In genomic region chr18:6010284-6010683, GRCh38 we compare ENCODE assay signal across 25 cellular contexts.
"Had no signal": no experiment of that assay in that cellular context is flagged by ENCODE, and none has a peak within 500 bp of the region (broad histone marks: within the 10 kb centered on the region; RNA-seq: fewer than 3 reads in every experiment).

No MANE protein-coding gene starts in this region.

- H2AFZ ChIP-seq: parathyroid adenoma had no signal

- ATAC-seq: activated CD4-positive, CD25-positive, alpha-beta regulatory T cell treated with anti-CD3 and anti-CD28 coated beads, Interleukin-2, amount 50 U/mL, for 24 hours; activated CD8-positive, alpha-beta T cell treated with anti-CD3 and anti-CD28 coated beads, Interleukin-2, amount 10 ng/mL, durations not matched to agents 7 days and 5 days; effector memory CD8-positive, alpha-beta T cell; gastroesophageal sphincter; heart right ventricle; left colon; right cardiac atrium; stimulated activated naive CD8-positive, alpha-beta T cell treated with anti-CD3 and anti-CD28 coated beads, Interleukin-15, amount 100 ng/mL, for 72 hours; T-cell had no signal

- H3K4me1 Mint-ChIP-seq: activated naive CD4-positive, alpha-beta T cell treated with anti-CD3 and anti-CD28 coated beads, Interleukin-2, amount 50 U/mL, for 24 hours; central memory CD8-positive, alpha-beta T cell; memory B cell; nephron; stimulated activated naive CD8-positive, alpha-beta T cell treated with anti-CD3 and anti-CD28 coated beads, Interleukin-15, amount 100 ng/mL, for 72 hours; T-cell had no signal

- H3K9ac ChIP-seq: parathyroid adenoma had no signal

- H3K36me3 Mint-ChIP-seq: activated naive CD4-positive, alpha-beta T cell treated with anti-CD3 and anti-CD28 coated beads, Interleukin-2, amount 50 U/mL, for 24 hours; memory B cell; T-cell had no signal

- H3K4me1 ChIP-seq: ascending aorta, breast epithelium, colonic mucosa, gastroesophageal sphincter, tibial nerve had no signal

- H3K27ac Mint-ChIP-seq: activated CD8-positive, alpha-beta T cell treated with anti-CD3 and anti-CD28 coated beads, Interleukin-2, amount 10 ng/mL, durations not matched to agents 7 days and 5 days; activated naive CD4-positive, alpha-beta T cell treated with anti-CD3 and anti-CD28 coated beads, Interleukin-2, amount 50 U/mL, for 24 hours; effector memory CD8-positive, alpha-beta T cell; memory B cell; nephron; stimulated activated naive CD8-positive, alpha-beta T cell treated with anti-CD3 and anti-CD28 coated beads, Interleukin-15, amount 100 ng/mL, for 72 hours; T-cell; T-helper 2 cell treated with Interferon-gamma antibody and Interleukin-4, amounts not matched to agents 5 μg/mL and 100 μg/mL, for 36 hours had no signal

- H3K27me3 Mint-ChIP-seq: activated naive CD4-positive, alpha-beta T cell treated with anti-CD3 and anti-CD28 coated beads, Interleukin-2, amount 50 U/mL, for 24 hours; central memory CD8-positive, alpha-beta T cell; effector memory CD8-positive, alpha-beta T cell; memory B cell; stimulated activated naive CD8-positive, alpha-beta T cell treated with anti-CD3 and anti-CD28 coated beads, Interleukin-15, amount 100 ng/mL, for 72 hours had no signal

- H3K4me3 ChIP-seq: ascending aorta, breast epithelium, colonic mucosa, dorsolateral prefrontal cortex, gastroesophageal sphincter, heart right ventricle, tibial nerve had no signal

- H3K27me3 ChIP-seq: ascending aorta, breast epithelium, colonic mucosa, dorsolateral prefrontal cortex, gastroesophageal sphincter, heart right ventricle, neutrophil, tibial nerve had no signal

- H3K27ac ChIP-seq: ascending aorta, breast epithelium, colonic mucosa, gastroesophageal sphincter, heart right ventricle, neutrophil, parathyroid adenoma, tibial nerve, VCaP had no signal

- H3K9me3 Mint-ChIP-seq: activated naive CD4-positive, alpha-beta T cell treated with anti-CD3 and anti-CD28 coated beads, Interleukin-2, amount 50 U/mL, for 24 hours; central memory CD8-positive, alpha-beta T cell; nephron; stimulated activated naive CD8-positive, alpha-beta T cell treated with anti-CD3 and anti-CD28 coated beads, Interleukin-15, amount 100 ng/mL, for 72 hours; T-cell had no signal

- H3K36me3 ChIP-seq: ascending aorta, breast epithelium, colonic mucosa, gastroesophageal sphincter, heart right ventricle, neutrophil, tibial nerve had no signal

- H3K4me3 Mint-ChIP-seq: activated CD8-positive, alpha-beta T cell treated with anti-CD3 and anti-CD28 coated beads, Interleukin-2, amount 10 ng/mL, durations not matched to agents 7 days and 5 days; activated naive CD4-positive, alpha-beta T cell treated with anti-CD3 and anti-CD28 coated beads, Interleukin-2, amount 50 U/mL, for 24 hours; central memory CD8-positive, alpha-beta T cell; effector memory CD8-positive, alpha-beta T cell; memory B cell; nephron; stimulated activated naive CD8-positive, alpha-beta T cell treated with anti-CD3 and anti-CD28 coated beads, Interleukin-15, amount 100 ng/mL, for 72 hours; T-cell; T-helper 2 cell treated with Interferon-gamma antibody and Interleukin-4, amounts not matched to agents 5 μg/mL and 100 μg/mL, for 36 hours had no signal

- DNase-seq: activated CD4-positive, alpha-beta T cell treated with anti-CD3 and anti-CD28 coated beads, Interleukin-2, amount 50 U/mL, for 1 hour; activated CD8-positive, alpha-beta T cell treated with anti-CD3 and anti-CD28 coated beads, Interleukin-2, amount 10 ng/mL, durations not matched to agents 7 days and 5 days; activated gamma-delta T cell treated with Interleukin-2 at 50 U/mL for 16 hours; colonic mucosa; dorsolateral prefrontal cortex; effector memory CD8-positive, alpha-beta T cell; heart right ventricle; left colon; right cardiac atrium; stimulated activated CD4-positive, alpha-beta T cell treated with anti-CD3 and anti-CD28 coated beads, Interleukin-1b, Interleukin-23, amount 100 ng/mL, for 48 hours; stimulated activated naive CD8-positive, alpha-beta T cell treated with anti-CD3 and anti-CD28 coated beads, Interleukin-15, amount 100 ng/mL, for 72 hours; T-cell had no signal

- H3K9me3 ChIP-seq: ascending aorta, breast epithelium, colonic mucosa, gastroesophageal sphincter, heart right ventricle, neutrophil, tibial nerve had no signal
